18 cellular contexts compared by ENCODE assay signal in the genomic region with DNA sequence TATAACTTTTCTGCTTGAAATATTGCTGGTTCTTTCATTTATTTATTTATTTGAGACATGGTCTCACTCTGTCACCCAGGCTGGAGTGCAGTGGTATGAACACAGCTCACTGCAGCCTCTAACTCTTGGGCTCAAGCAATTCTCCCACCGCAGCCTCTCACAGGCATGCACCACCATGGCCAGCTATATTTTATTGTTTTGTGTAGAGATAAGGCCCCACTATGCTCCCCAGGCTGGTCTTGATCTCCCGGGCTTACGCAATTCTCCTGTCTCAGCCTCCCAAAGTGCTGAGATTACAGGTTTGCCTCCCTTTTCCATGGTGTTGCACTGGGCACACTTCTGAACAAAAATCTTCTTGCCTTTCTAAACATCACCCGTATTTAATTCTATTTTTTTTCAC. TPM values are rescaled to one million over a fixed set of nuclear protein-coding genes. Genes with fewer than 3 reads are reported as not detected.
DNase-seq lines count a peak whose midpoint lies in the region; ATAC-seq and TF ChIP-seq lines count a peak whose summit lies in the region.
"Had no signal": no experiment of that assay in that cellular context is flagged by ENCODE, and none has a peak within 500 bp of the region (broad histone marks: within the 10 kb centered on the region; RNA-seq: fewer than 3 reads in every experiment).

No MANE protein-coding gene starts in this region.

- no peak for ATAC-seq in sciatic nerve
- ATAC-seq: GM23338 had no signal

- H3K9me3 ChIP-seq in Caco-2 = no peaks in the 10 kb centered on the region
- H3K9me3 ChIP-seq: BE2C had no signal

- no peaks in the 10 kb centered on the region for H3K9me3 Mint-ChIP-seq in Caco-2 (ENCODE audit: unreplicated experiment)
- H3K9me3 Mint-ChIP-seq: HFFc6 had no signal

- intact Hi-C loops in Caco-2 (cut with micrococcal nuclease; ENCODE audit: unreplicated experiment) (no loop called here), sciatic nerve (cut with DNase I) (no loop called here)

- no peak overlapping the region for H3K27ac Mint-ChIP-seq in Caco-2 (ENCODE audit: unreplicated experiment)
- H3K27ac Mint-ChIP-seq: CD4-positive, CD25-positive, alpha-beta regulatory T cell; GM23338; HFFc6 had no signal

- no peaks in the 10 kb centered on the region for H3K36me3 ChIP-seq in Caco-2 (ENCODE audit: control insufficient read depth, insufficient read depth, low read length)
- H3K36me3 ChIP-seq: BE2C had no signal

- BruUV-seq in Caco-2 (replicated peaks; lab: Mats Ljungman, UMichigan) = no TSS peak

- no peaks in the 10 kb centered on the region for H3K27me3 Mint-ChIP-seq in Caco-2 (ENCODE audit: insufficient read depth, unreplicated experiment)

- H3K4me1 Mint-ChIP-seq in Caco-2 (ENCODE audit: low read depth, unreplicated experiment) = peaks cover 10% of the 10 kb centered on the region

- POLR2A ChIA-PET in Caco-2 (lab: Charles Lee) = interaction anchor here (1.3 kb wide), 1 partner anchor 78 kb away, joined by 3 read pairs; the partner anchor contains the start of gene PNRC1

- no peak overlapping the region for H3K4me3 Mint-ChIP-seq in Caco-2 (ENCODE audit: unreplicated experiment)
- H3K4me3 Mint-ChIP-seq: CD4-positive, CD25-positive, alpha-beta regulatory T cell; GM23338; HFFc6; IgD-negative memory B cell had no signal

- TF ChIP-seq CTCF in Caco-2 (IDR thresholded peaks at IDR 0.05; ENCODE audit: insufficient read depth in 1 of 2, low read depth in 1 of 2, low read length in 1 of 2, severe bottlenecking in 1 of 2, unreplicated experiment in 1 of 2) (no peak), fibroblast of villous mesenchyme (IDR thresholded peaks at IDR 0.05; ENCODE audit: insufficient read depth, low read depth, low read length) (no peak)

- H3K27me3 ChIP-seq in Caco-2 (replicated peaks; ENCODE audit: control insufficient read depth, insufficient read depth, low read length) = no peaks in the 10 kb centered on the region
- H3K27me3 ChIP-seq: BE2C had no signal

- no peaks in the 10 kb centered on the region for H3K36me3 Mint-ChIP-seq in Caco-2 (ENCODE audit: insufficient read depth, unreplicated experiment)
- H3K36me3 Mint-ChIP-seq: CD4-positive, CD25-positive, alpha-beta regulatory T cell; IgD-negative memory B cell had no signal

- DNase-seq in Caco-2 = peak; percentile 20 to 43
- DNase-seq in ELF-1 (ENCODE audit: low read depth, low spot score) = peak; percentile 23
- DNase-seq in OCI-M1 (lab: John Stamatoyannopoulos, UW) = peak; percentile 20
- DNase-seq in fibroblast of villous mesenchyme (ENCODE audit: low read depth) = peak; percentile 19
- no peak for DNase-seq in NCI-H446 treated with DMSO at 0.1 percent for 48 hours (lab: John Stamatoyannopoulos, UW)
- DNase-seq in sciatic nerve (ENCODE audit: low spot score) = no peak
- DNase-seq in NOMO-1 (lab: John Stamatoyannopoulos, UW; ENCODE audit: unreplicated experiment in 2 of 2) = no peak
- DNase-seq: ACHN; BE2C; C1 segment of cervical spinal cord; CD4-positive, CD25-positive, alpha-beta regulatory T cell; DMS153; DMS79; GF-D8; HCEC 1CT; HFFc6 had no signal

- H3K4me1 ChIP-seq in Caco-2 = peaks cover 6% of the 10 kb centered on the region; the same call in 1 of the 2 replicates
- H3K4me1 ChIP-seq: BE2C had no signal

- CTCF ChIA-PET in Caco-2 (lab: Charles Lee) = no interaction called here

- H3K4me3 ChIP-seq in Caco-2 (ENCODE audit: low read depth, low read length) = no peak overlapping the region
- H3K4me3 ChIP-seq in fibroblast of villous mesenchyme (ENCODE audit: low read depth, low read length) = no peak overlapping the region
- H3K4me3 ChIP-seq: GM23338 had no signal

RNA-seq across cellular contexts. Expression of gene RNGTT, which starts 39.1 kb away (rescaled TPM):
- total RNA-seq in Caco-2 (2022) (17.5 and 17.7 TPM in 2 replicates), fibroblast of villous mesenchyme (22.9 and 38.0 TPM in 2 replicates), sciatic nerve (13.2 TPM)

Comparison
In these comparisons a context has a peak if more than half of its experiments do, and no peak if none do; other contexts are left out.
1. DNase-seq: peak in Caco-2 (2 of 2), ELF-1 (single experiment), OCI-M1 (single experiment) and fibroblast of villous mesenchyme (single experiment); none in NCI-H446 treated with DMSO at 0.1 percent for 48 hours (single experiment), sciatic nerve (single experiment) and NOMO-1 (0 of 2).